In genomic region chr10:91939653-91940052, GRCh38 we compare ENCODE assay signal across 26 cellular contexts.
"Had no signal": no experiment of that assay in that cellular context is flagged by ENCODE, and none has a peak within 500 bp of the region (broad histone marks: within the 10 kb centered on the region; RNA-seq: fewer than 3 reads in every experiment).

No MANE protein-coding gene starts in this region.

- H3K27me3 ChIP-seq: colonic mucosa, dorsolateral prefrontal cortex, esophagus muscularis mucosa, esophagus squamous epithelium, foreskin keratinocyte, gastrocnemius medialis, gastroesophageal sphincter, heart left ventricle, heart right ventricle had no signal

- ATAC-seq: effector memory CD8-positive, alpha-beta T cell; esophagus mucosa; foreskin keratinocyte; gastrocnemius medialis; gastroesophageal sphincter; heart left ventricle; heart right ventricle had no signal

- H3K4me3 ChIP-seq: colonic mucosa, coronary artery, dorsolateral prefrontal cortex, esophagus muscularis mucosa, esophagus squamous epithelium, gastrocnemius medialis, gastroesophageal sphincter, heart left ventricle, heart right ventricle had no signal

- H3K9me3 ChIP-seq: colonic mucosa, esophagus muscularis mucosa, esophagus squamous epithelium, gastrocnemius medialis, gastroesophageal sphincter, heart left ventricle, heart right ventricle had no signal

- DNase-seq: colonic mucosa; cortex of kidney; dermis blood vessel endothelial cell; dorsolateral prefrontal cortex; effector CD4-positive, alpha-beta T cell; effector CD8-positive, alpha-beta T cell; effector memory CD4-positive, alpha-beta T cell; effector memory CD8-positive, alpha-beta T cell; endodermal cell; erythroblast; esophagus squamous epithelium; foreskin fibroblast; foreskin keratinocyte; foreskin melanocyte; gastrocnemius medialis; glutamatergic neuron; head of caudate nucleus; heart left ventricle; heart right ventricle had no signal

- H3K27ac ChIP-seq: colonic mucosa, coronary artery, dorsolateral prefrontal cortex, epithelial cell of prostate, esophagus muscularis mucosa, esophagus squamous epithelium, foreskin keratinocyte, gastrocnemius medialis, gastroesophageal sphincter, heart left ventricle, heart right ventricle had no signal

- FAIRE-seq: colon, endothelial cell of umbilical vein had no signal

- H3K4me1 ChIP-seq: colonic mucosa, esophagus muscularis mucosa, gastrocnemius medialis, gastroesophageal sphincter, heart right ventricle had no signal
